Comparison of ENCODE assay signal across 14 cellular contexts in the genomic region with DNA sequence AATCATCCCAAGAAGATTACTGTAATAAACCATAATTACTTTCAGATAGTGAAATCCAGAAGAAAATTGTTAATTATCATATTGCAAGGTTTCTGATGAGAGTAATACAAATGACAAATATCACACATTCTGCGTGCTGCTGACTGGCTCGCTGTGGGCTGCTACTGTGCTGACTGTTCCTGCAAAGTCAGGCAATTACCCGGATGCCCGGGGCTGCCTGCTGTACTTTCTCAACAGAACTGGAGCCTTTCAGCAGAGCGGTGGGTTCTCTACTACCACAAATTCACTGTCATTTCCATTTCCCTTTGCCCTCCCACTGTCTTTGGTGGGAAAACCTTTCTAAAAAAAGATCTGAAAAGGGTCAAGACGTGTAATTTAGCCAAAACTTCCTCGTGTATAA.
DNase-seq lines count a peak whose midpoint lies in the region; ATAC-seq lines count a peak whose summit lies in the region.
"Had no signal": no experiment of that assay in that cellular context is flagged by ENCODE, and none has a peak within 500 bp of the region (broad histone marks: within the 10 kb centered on the region; RNA-seq: fewer than 3 reads in every experiment).

No MANE protein-coding gene starts in this region.

- peaks cover 30% of the 10 kb centered on the region for H3K4me1 Mint-ChIP-seq in activated CD4-positive, alpha-beta memory T cell treated with anti-CD3 and anti-CD28 coated beads for 36 hours (ENCODE audit: low read depth)
- peaks cover 13% of the 10 kb centered on the region for H3K4me1 Mint-ChIP-seq in activated CD4-positive, alpha-beta memory T cell treated with anti-CD3 and anti-CD28 coated beads, Interleukin-2, amount 10 ng/mL, durations not matched to agents 7 days and 5 days
- H3K4me1 Mint-ChIP-seq in T-helper 17 cell, result peaks cover 16% of the 10 kb centered on the region
- H3K4me1 Mint-ChIP-seq: GM23338 had no signal

- ATAC-seq in T-helper 17 cell (no peak), HG03565 (IDR thresholded peaks at IDR 0.05; ENCODE audit: unreplicated experiment) (no peak)
- ATAC-seq: GM12878, GM23338, HepG2 had no signal

- in situ Hi-C loops in G401 (cut with HindIII; ENCODE audit: low sequenced_read_pairs), result no loop called here

- H3K27ac Mint-ChIP-seq in activated CD4-positive, alpha-beta memory T cell treated with anti-CD3 and anti-CD28 coated beads for 36 hours, result no peak overlapping the region
- no peak overlapping the region for H3K27ac Mint-ChIP-seq in activated CD4-positive, alpha-beta memory T cell treated with anti-CD3 and anti-CD28 coated beads, Interleukin-2, amount 10 ng/mL, durations not matched to agents 7 days and 5 days
- H3K27ac Mint-ChIP-seq in T-helper 17 cell, result peak overlapping the region; percentile 49
- H3K27ac Mint-ChIP-seq: GM23338 had no signal

- POLR2A ChIA-PET in activated CD4-positive, alpha-beta memory T cell treated with anti-CD3 and anti-CD28 coated beads for 36 hours (lab: Charles Lee), result no interaction called here
- POLR2A ChIA-PET in activated CD4-positive, alpha-beta memory T cell treated with anti-CD3 and anti-CD28 coated beads, Interleukin-2, amount 10 ng/mL, durations not matched to agents 7 days and 5 days (lab: Charles Lee), result no interaction called here

- H3K9me3 Mint-ChIP-seq in activated CD4-positive, alpha-beta memory T cell treated with anti-CD3 and anti-CD28 coated beads for 36 hours, result no peaks in the 10 kb centered on the region
- no peaks in the 10 kb centered on the region for H3K9me3 Mint-ChIP-seq in activated CD4-positive, alpha-beta memory T cell treated with anti-CD3 and anti-CD28 coated beads, Interleukin-2, amount 10 ng/mL, durations not matched to agents 7 days and 5 days
- H3K9me3 Mint-ChIP-seq: GM23338 had no signal

- H3K9me3 ChIP-seq in T-helper 17 cell (ENCODE audit: control insufficient read depth, low read length, poor library complexity, severe bottlenecking), result no peaks in the 10 kb centered on the region
- H3K9me3 ChIP-seq: BE2C had no signal

- CTCF ChIA-PET in activated CD4-positive, alpha-beta memory T cell treated with anti-CD3 and anti-CD28 coated beads for 36 hours (lab: Charles Lee), result no interaction called here
- CTCF ChIA-PET in activated CD4-positive, alpha-beta memory T cell treated with anti-CD3 and anti-CD28 coated beads, Interleukin-2, amount 10 ng/mL, durations not matched to agents 7 days and 5 days (lab: Charles Lee), result no interaction called here

- H3K36me3 Mint-ChIP-seq in activated CD4-positive, alpha-beta memory T cell treated with anti-CD3 and anti-CD28 coated beads for 36 hours, result peaks cover 69% of the 10 kb centered on the region
- H3K36me3 Mint-ChIP-seq in activated CD4-positive, alpha-beta memory T cell treated with anti-CD3 and anti-CD28 coated beads, Interleukin-2, amount 10 ng/mL, durations not matched to agents 7 days and 5 days (ENCODE audit: low read depth), result peaks cover 78% of the 10 kb centered on the region
- H3K36me3 Mint-ChIP-seq in T-helper 17 cell (ENCODE audit: low read depth), result peaks cover 9% of the 10 kb centered on the region

- no peaks in the 10 kb centered on the region for H3K27me3 Mint-ChIP-seq in activated CD4-positive, alpha-beta memory T cell treated with anti-CD3 and anti-CD28 coated beads for 36 hours
- no peaks in the 10 kb centered on the region for H3K27me3 Mint-ChIP-seq in activated CD4-positive, alpha-beta memory T cell treated with anti-CD3 and anti-CD28 coated beads, Interleukin-2, amount 10 ng/mL, durations not matched to agents 7 days and 5 days
- no peaks in the 10 kb centered on the region for H3K27me3 Mint-ChIP-seq in T-helper 17 cell

- intact Hi-C loops in activated CD4-positive, alpha-beta memory T cell treated with anti-CD3 and anti-CD28 coated beads for 36 hours (cut with micrococcal nuclease), result no loop called here
- intact Hi-C loops in posterior cingulate gyrus (cut with DNase I), result no loop called here

- H3K4me3 Mint-ChIP-seq in activated CD4-positive, alpha-beta memory T cell treated with anti-CD3 and anti-CD28 coated beads for 36 hours, result no peak overlapping the region
- H3K4me3 Mint-ChIP-seq in activated CD4-positive, alpha-beta memory T cell treated with anti-CD3 and anti-CD28 coated beads, Interleukin-2, amount 10 ng/mL, durations not matched to agents 7 days and 5 days, result no peak overlapping the region
- H3K4me3 Mint-ChIP-seq in T-helper 17 cell, result no peak overlapping the region
- H3K4me3 Mint-ChIP-seq: GM23338 had no signal

- DNase-seq in activated CD4-positive, alpha-beta memory T cell treated with anti-CD3 and anti-CD28 coated beads for 36 hours, result peak; percentile 18
- no peak for DNase-seq in activated CD4-positive, alpha-beta memory T cell treated with anti-CD3 and anti-CD28 coated beads, Interleukin-2, amount 10 ng/mL, durations not matched to agents 7 days and 5 days
- DNase-seq in AG20443 (ENCODE audit: low spot score) (peak; percentile 22), T-helper 17 cell (no peak), posterior cingulate gyrus (peak in 6 of 10 donors; percentile 27 to 86 (median 62)), G401 (ENCODE audit: low spot score) (no peak), DMS79 treated with DMSO at 0.1 percent for 48 hours (lab: John Stamatoyannopoulos, UW) (no peak)
- DNase-seq: BE2C, DMS53, H7 had no signal

Comparison
In these comparisons a context has a peak if more than half of its experiments do, and no peak if none do; other contexts are left out.
1. DNase-seq: peak in activated CD4-positive, alpha-beta memory T cell treated with anti-CD3 and anti-CD28 coated beads for 36 hours (single experiment), AG20443 (single experiment) and posterior cingulate gyrus (6 of 10); none in activated CD4-positive, alpha-beta memory T cell treated with anti-CD3 and anti-CD28 coated beads, Interleukin-2, amount 10 ng/mL, durations not matched to agents 7 days and 5 days (single experiment), T-helper 17 cell (0 of 3), G401 (single experiment) and DMS79 treated with DMSO at 0.1 percent for 48 hours (single experiment).